In the genomic region with DNA sequence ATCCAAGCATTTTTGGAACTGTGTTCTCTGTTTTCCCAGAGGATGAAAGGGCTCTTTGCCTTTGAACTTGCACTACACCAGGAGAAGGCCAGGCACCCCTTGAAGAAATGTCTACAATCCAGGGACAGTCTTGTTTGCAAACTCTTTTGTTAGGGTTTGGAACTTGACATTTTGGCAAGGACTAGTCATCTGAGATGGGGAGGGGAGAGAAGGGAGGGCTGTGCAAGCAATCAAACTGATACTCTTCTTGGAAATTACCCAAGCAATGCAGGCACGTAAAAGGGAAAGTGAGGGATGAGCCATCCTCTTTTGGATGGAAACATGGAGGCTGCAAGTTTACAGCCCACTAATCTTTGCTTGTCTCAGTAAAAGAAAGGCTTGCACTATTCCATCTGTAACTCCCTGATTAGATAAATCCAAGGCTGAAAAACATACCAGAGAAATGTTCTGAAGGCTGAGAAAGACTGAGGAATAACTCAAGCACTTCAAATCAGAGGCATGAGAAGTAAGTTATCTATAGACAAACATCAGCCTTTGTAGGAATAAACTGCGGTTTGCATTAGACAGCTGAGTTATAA, we compare ENCODE assay signal across 16 cellular contexts.
A peak's percentile ranks its signal among the peaks of the same experiment; 100 is the strongest.
DNase-seq lines count a peak whose midpoint lies in the region; ATAC-seq and TF ChIP-seq lines count a peak whose summit lies in the region.
"Had no signal": no experiment of that assay in that cellular context is flagged by ENCODE, and none has a peak within 500 bp of the region (broad histone marks: within the 10 kb centered on the region; RNA-seq: fewer than 3 reads in every experiment).

No MANE protein-coding gene starts in this region.

- H3K9me3 Mint-ChIP-seq in activated naive CD4-positive, alpha-beta T cell treated with anti-CD3 and anti-CD28 coated beads, Interleukin-2, amount 50 U/mL, for 72 hours: peaks cover 0 to 6% of the 10 kb centered on the region in 2 donors
- H3K9me3 Mint-ChIP-seq in CD8-positive, alpha-beta memory T cell: peaks cover 0 to 4% (median 2%) of the 10 kb centered on the region in 5 donors

- peaks cover 0 to 20% of the 10 kb centered on the region in 2 donors for H3K36me3 Mint-ChIP-seq in activated naive CD4-positive, alpha-beta T cell treated with anti-CD3 and anti-CD28 coated beads, Interleukin-2, amount 50 U/mL, for 72 hours
- peaks cover 0 to 6% (median 6%) of the 10 kb centered on the region in 3 donors for H3K36me3 Mint-ChIP-seq in CD8-positive, alpha-beta memory T cell

- no peak for DNase-seq in activated naive CD4-positive, alpha-beta T cell treated with anti-CD3 and anti-CD28 coated beads, Interleukin-2, amount 50 U/mL, for 72 hours (ENCODE audit: low spot score in 2 of 2)
- no peak for DNase-seq in activated naive CD4-positive, alpha-beta T cell treated with anti-CD3 and anti-CD28 coated beads, Interleukin-2, amount 50 U/mL, for 16 hours
- DNase-seq in fibroblast of mammary gland (ENCODE audit: low read depth): peak; percentile 52
- no peak for DNase-seq in stimulated activated naive CD8-positive, alpha-beta T cell treated with anti-CD3 and anti-CD28 coated beads, Interleukin-15, Interleukin-2, amounts not matched to agents 100 U/mL and 50 U/mL, for 24 hours
- DNase-seq in inferior parietal cortex (ENCODE audit: extremely low spot score): no peak
- no peak for DNase-seq in stimulated activated CD4-positive, alpha-beta T cell treated with anti-CD3 and anti-CD28 coated beads, Interleukin-12 subunit alpha, Interleukin-12 subunit beta, amount 100 ng/mL, for 4 hours
- no peak for DNase-seq in CD8-positive, alpha-beta memory T cell
- DNase-seq: activated CD8-positive, alpha-beta memory T cell treated with anti-CD3 and anti-CD28 coated beads for 24 hours; activated naive CD4-positive, alpha-beta T cell treated with anti-CD3 and anti-CD28 coated beads, Interleukin-2, amount 10 ng/mL, durations not matched to agents 7 days and 5 days; cerebellar nuclear complex; Kasumi-1; mammary epithelial cell; NCI-H1436 treated with DMSO at 0.1 percent for 48 hours had no signal

- no peak overlapping the region for H3K4me3 ChIP-seq in fibroblast of mammary gland (ENCODE audit: control insufficient read depth, low read depth, low read length)
- H3K4me3 ChIP-seq in CD8-positive, alpha-beta memory T cell (ENCODE audit: low read length): no peak overlapping the region
- H3K4me3 ChIP-seq: tibial nerve had no signal

- no peaks in the 10 kb centered on the region for H3K9me3 ChIP-seq in CD8-positive, alpha-beta memory T cell (ENCODE audit: low read length)

- H3K36me3 ChIP-seq in CD8-positive, alpha-beta memory T cell (ENCODE audit: insufficient read depth, low read length): no peaks in the 10 kb centered on the region
- H3K36me3 ChIP-seq: tibial nerve had no signal

- H3K27me3 Mint-ChIP-seq in CD8-positive, alpha-beta memory T cell: no peaks in the 10 kb centered on the region
- H3K27me3 Mint-ChIP-seq: activated naive CD4-positive, alpha-beta T cell treated with anti-CD3 and anti-CD28 coated beads, Interleukin-2, amount 10 ng/mL, durations not matched to agents 7 days and 5 days had no signal

- TF ChIP-seq CTCF in VCaP (conservative IDR thresholded peaks at IDR 0.05) (no peak), fibroblast of mammary gland (conservative IDR thresholded peaks at IDR 0.05; ENCODE audit: control insufficient read depth, insufficient read depth, low read depth, low read length) (no peak)

- CTCF ChIA-PET in CD8-positive, alpha-beta memory T cell (lab: Charles Lee): interaction anchor here (1.1 kb wide), 1 partner anchor 50 kb away, joined by 4 read pairs; no protein-coding TSS in a partner anchor

- no peak overlapping the region for H3K4me3 Mint-ChIP-seq in CD8-positive, alpha-beta memory T cell
- H3K4me3 Mint-ChIP-seq: activated naive CD4-positive, alpha-beta T cell treated with anti-CD3 and anti-CD28 coated beads, Interleukin-2, amount 10 ng/mL, durations not matched to agents 7 days and 5 days had no signal

- POLR2A ChIA-PET in CD8-positive, alpha-beta memory T cell (lab: Charles Lee): no interaction called here

- peaks cover 9% of the 10 kb centered on the region for H3K4me1 ChIP-seq in CD8-positive, alpha-beta memory T cell (ENCODE audit: insufficient read depth, low read length)

- H3K4me1 Mint-ChIP-seq in CD8-positive, alpha-beta memory T cell: peaks cover 35 to 72% (median 70%) of the 10 kb centered on the region in 3 donors

- H3K27me3 ChIP-seq in CD8-positive, alpha-beta memory T cell (ENCODE audit: insufficient read depth, low read length, poor library complexity, severe bottlenecking): no peaks in the 10 kb centered on the region
- H3K27me3 ChIP-seq: tibial nerve had no signal

- peak overlapping the region; percentile 11 to 35 for H3K27ac Mint-ChIP-seq in activated naive CD4-positive, alpha-beta T cell treated with anti-CD3 and anti-CD28 coated beads, Interleukin-2, amount 50 U/mL, for 72 hours
- H3K27ac Mint-ChIP-seq in CD8-positive, alpha-beta memory T cell: no peak overlapping the region
- H3K27ac Mint-ChIP-seq: activated naive CD4-positive, alpha-beta T cell treated with anti-CD3 and anti-CD28 coated beads, Interleukin-2, amount 10 ng/mL, durations not matched to agents 7 days and 5 days had no signal

- peak; percentile 54 to 78 for ATAC-seq in activated naive CD4-positive, alpha-beta T cell treated with anti-CD3 and anti-CD28 coated beads, Interleukin-2, amount 50 U/mL, for 72 hours
- ATAC-seq in stimulated activated naive CD8-positive, alpha-beta T cell treated with anti-CD3 and anti-CD28 coated beads, Interleukin-15, Interleukin-2, amounts not matched to agents 100 U/mL and 50 U/mL, for 24 hours: peak; percentile 38

- peak overlapping the region; percentile 38 for H3K27ac ChIP-seq in VCaP
- no peak overlapping the region for H3K27ac ChIP-seq in CD8-positive, alpha-beta memory T cell (ENCODE audit: low read depth, low read length)
- H3K27ac ChIP-seq: parathyroid adenoma, tibial nerve had no signal

Comparison
In these comparisons a context has a peak if more than half of its experiments do, and no peak if none do; other contexts are left out.
1. H3K27ac Mint-ChIP-seq: peak in activated naive CD4-positive, alpha-beta T cell treated with anti-CD3 and anti-CD28 coated beads, Interleukin-2, amount 50 U/mL, for 72 hours (2 of 2); none in CD8-positive, alpha-beta memory T cell (0 of 8).